13 cellular contexts compared by ENCODE assay signal in the genomic region with DNA sequence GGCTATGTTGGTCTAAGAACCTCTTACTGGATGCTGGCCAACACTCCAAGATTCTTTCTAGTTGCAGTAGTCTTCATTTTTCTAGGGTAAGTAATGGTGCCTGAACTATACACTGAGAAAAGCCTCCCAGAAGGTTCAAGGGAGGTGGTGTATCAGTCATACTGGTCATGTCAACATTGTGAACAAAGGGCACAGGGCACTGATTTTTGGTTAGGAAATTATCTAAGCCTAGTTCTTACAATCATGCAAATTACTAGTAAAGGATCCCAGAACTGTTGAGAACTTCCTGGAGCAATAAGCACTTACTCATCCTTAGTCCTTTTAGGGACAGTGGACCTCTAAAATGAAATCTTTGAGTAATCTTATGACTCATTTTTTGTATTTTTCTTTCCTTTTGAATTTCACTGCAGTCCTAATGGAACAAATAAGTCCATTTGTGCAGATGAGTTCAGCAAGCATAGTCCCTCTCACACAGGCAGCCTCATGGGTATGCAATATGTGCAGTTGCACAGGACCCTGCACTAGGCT. TPM values are rescaled to one million over a fixed set of nuclear protein-coding genes. Genes with fewer than 3 reads are reported as not detected.
A peak's percentile ranks its signal among the peaks of the same experiment; 100 is the strongest.
DNase-seq lines count a peak whose midpoint lies in the region; ATAC-seq, FAIRE-seq and TF ChIP-seq lines count a peak whose summit lies in the region.
"Had no signal": no experiment of that assay in that cellular context is flagged by ENCODE, and none has a peak within 500 bp of the region (broad histone marks: within the 10 kb centered on the region; RNA-seq: fewer than 3 reads in every experiment).

No MANE protein-coding gene starts in this region.

- POLR2A ChIA-PET in GM12878 (lab: Charles Lee) = no interaction called here
- POLR2A ChIA-PET in HepG2 (lab: Yijun Ruan, JAX) = no interaction called here

- H3K9me3 ChIP-seq in GM12878 (replicated peaks; ENCODE audit: control insufficient read depth, insufficient read depth, low read length) (peaks cover 6% of the 10 kb centered on the region; the same call in 2 of the 3 replicates), lung (ENCODE audit: control insufficient read depth in 2 of 2, insufficient read depth in 1 of 2, low read length in 1 of 2) (no peaks in the 10 kb centered on the region), HepG2 (ENCODE audit: low read length) (peaks cover 11% of the 10 kb centered on the region)

- H4K20me1 ChIP-seq in GM12878 (ENCODE audit: control insufficient read depth, insufficient read depth) (no peaks in the 10 kb centered on the region), HepG2 (ENCODE audit: insufficient read depth, low read length) (no peaks in the 10 kb centered on the region)

- no peak for TF ChIP-seq EP300 in GM12878 (IDR thresholded peaks at IDR 0.05; ENCODE audit: borderline replicate concordance in 1 of 2, control insufficient read depth in 1 of 2, low read depth in 2 of 2, low read length in 2 of 2)
- no peak for TF ChIP-seq EP300 in HepG2 (IDR thresholded peaks at IDR 0.05; ENCODE audit: low read depth in 2 of 2, low read length in 2 of 2)
- TF ChIP-seq EP300 in HepG2 (CRISPR knock-in tag; IDR thresholded peaks at IDR 0.05; ENCODE audit: borderline replicate concordance) = no peak

- H3K9ac ChIP-seq in GM12878 (ENCODE audit: control insufficient read depth, insufficient read depth, low read length) (no peak overlapping the region), HepG2 (ENCODE audit: insufficient read depth, low read depth, low read length) (no peak overlapping the region)
- H3K9ac ChIP-seq: parathyroid adenoma had no signal

- H2AFZ ChIP-seq in GM12878 (ENCODE audit: control insufficient read depth, low read depth, low read length) (no peak overlapping the region), HepG2 (ENCODE audit: low read length) (no peak overlapping the region)
- H2AFZ ChIP-seq: parathyroid adenoma had no signal

- no peak for TF ChIP-seq CTCF in GM12878 (IDR thresholded peaks at IDR 0.05 in 2 of 3, conservative IDR thresholded peaks at IDR 0.05 in 1 of 3; ENCODE audit: control insufficient read depth in 2 of 3, extremely low read depth in 1 of 3, insufficient read depth in 1 of 3, low read depth in 3 of 3, low read length in 3 of 3)
- TF ChIP-seq CTCF in lung (IDR thresholded peaks at IDR 0.05; ENCODE audit: control extremely low read depth, extremely low read depth) = no peak
- no peak for TF ChIP-seq CTCF in HepG2 (CRISPR knock-in tag; IDR thresholded peaks at IDR 0.05)

- H3K27me3 ChIP-seq in GM12878 (replicated peaks in 1 of 2; ENCODE audit: control insufficient read depth in 2 of 2, insufficient read depth in 2 of 2, low read length in 1 of 2) = no peaks in the 10 kb centered on the region
- H3K27me3 ChIP-seq in lung (ENCODE audit: control insufficient read depth, insufficient read depth) = no peaks in the 10 kb centered on the region
- no peaks in the 10 kb centered on the region for H3K27me3 ChIP-seq in HepG2 (ENCODE audit: control insufficient read depth in 1 of 2, insufficient read depth in 2 of 2, low read length in 2 of 2)

- RAD21 ChIA-PET in GM12878 (lab: Charles Lee; ENCODE audit: unreplicated experiment) = interaction anchor here (0.6 kb wide), 1 partner anchor 17 kb away, joined by 3 read pairs; no protein-coding TSS in a partner anchor

- H3K4me1 ChIP-seq in GM12878 (ENCODE audit: control insufficient read depth, insufficient read depth, low read length) (no peaks in the 10 kb centered on the region), lung (ENCODE audit: control insufficient read depth in 2 of 2, insufficient read depth in 2 of 2, low read length in 2 of 2) (no peaks in the 10 kb centered on the region), HepG2 (ENCODE audit: insufficient read depth, low read length) (no peaks in the 10 kb centered on the region)
- H3K4me1 ChIP-seq: parathyroid adenoma had no signal

- intact Hi-C loops in GM12878 (cut with micrococcal nuclease; ENCODE audit: unreplicated experiment) (no loop called here), HepG2 (cut with micrococcal nuclease; ENCODE audit: unreplicated experiment) (no loop called here)

- peak; percentile 62 for ATAC-seq in HG03565 (IDR thresholded peaks at IDR 0.05; ENCODE audit: unreplicated experiment)
- peak; percentile 24; the same call in 2 of the 3 replicates for ATAC-seq in GM12878
- ATAC-seq in lung (ENCODE audit: insufficient read depth, low FRiP score) = peak; percentile 34
- ATAC-seq in HepG2 = no peak
- ATAC-seq in HG02678 (IDR thresholded peaks at IDR 0.05; ENCODE audit: unreplicated experiment) = no peak
- ATAC-seq in HG02840 (IDR thresholded peaks at IDR 0.05; ENCODE audit: low FRiP score, unreplicated experiment) = no peak

- DNase-seq in Daoy (ENCODE audit: low read depth) (peak; percentile 34), GM12878 (ENCODE audit: low read depth, low spot score) (no peak), lung (ENCODE audit: low spot score) (no peak), HepG2 (ENCODE audit: low spot score) (no peak), NCI-H524 treated with DMSO at 0.1 percent for 48 hours (lab: John Stamatoyannopoulos, UW) (no peak)
- DNase-seq: activated B cell treated with CpG ODN at 0.5 μM for 24 hours, aorta, NCI-H1092 had no signal

- TF ChIP-seq RAD21 in GM12878 (IDR thresholded peaks at IDR 0.05; ENCODE audit: insufficient read depth, low read depth, low read length) (no peak), HepG2 (CRISPR knock-in tag; IDR thresholded peaks at IDR 0.05) (no peak)

- BruUV-seq in GM12878 (replicated peaks; lab: Mats Ljungman, UMichigan) (no TSS peak), HepG2 (replicated peaks; lab: Mats Ljungman, UMichigan) (no TSS peak)

- H3K4me2 ChIP-seq in GM12878 (ENCODE audit: control insufficient read depth, insufficient read depth) = no peak overlapping the region
- no peak overlapping the region for H3K4me2 ChIP-seq in HepG2 (ENCODE audit: low read depth, low read length)

- H3K36me3 ChIP-seq in GM12878 (ENCODE audit: control insufficient read depth in 2 of 2, insufficient read depth in 2 of 2, low read length in 1 of 2) (no peaks in the 10 kb centered on the region; a peak in 1 of 4 replicates), lung (ENCODE audit: control insufficient read depth in 2 of 2, insufficient read depth in 2 of 2, low read length in 2 of 2) (no peaks in the 10 kb centered on the region), HepG2 (replicated peaks in 1 of 2; ENCODE audit: control insufficient read depth in 1 of 2, insufficient read depth in 2 of 2, low read length in 2 of 2) (no peaks in the 10 kb centered on the region)

- SMC1A ChIA-PET in GM12878 (lab: Charles Lee; ENCODE audit: uncharacterized antibody, unreplicated experiment) = interaction anchor here (0.9 to 41.3 kb wide), 2 partner anchors 10 to 25 kb away, joined by 4 to 1218 read pairs; no protein-coding TSS in a partner anchor

- CTCF ChIA-PET in GM12878 (lab: Yijun Ruan, JAX) = interaction anchor here (1.5 kb wide), 1 partner anchor 16 kb away, joined by 3 read pairs; no protein-coding TSS in a partner anchor
- CTCF ChIA-PET in HepG2 (lab: Yijun Ruan, JAX; ENCODE audit: low intra/inter-chr PET ratio, low total read pairs) = no interaction called here

- H3K4me3 ChIP-seq in GM12878 (no peak overlapping the region), lung (no peak overlapping the region), HepG2 (replicated peaks in 1 of 3; ENCODE audit: insufficient read depth in 1 of 3, low read depth in 2 of 3, low read length in 3 of 3) (no peak overlapping the region)

- H3K27ac ChIP-seq in GM12878 (ENCODE audit: control insufficient read depth, insufficient read depth) = no peak overlapping the region
- no peak overlapping the region for H3K27ac ChIP-seq in lung (ENCODE audit: low read depth in 1 of 2, low read length in 1 of 2)
- H3K27ac ChIP-seq in HepG2 (ENCODE audit: extremely low read length, insufficient read depth, low read length) = no peak overlapping the region
- H3K27ac ChIP-seq: parathyroid adenoma had no signal

- in situ Hi-C loops in GM12878 (cut with MboI) = no loop called here
- in situ Hi-C loops in HepG2 (cut with HindIII; ENCODE audit: extremely low pct_ligation_motif_present, low pct_unique_long_range_greater_than_20kb) = no loop called here

- H3K79me2 ChIP-seq in GM12878 (ENCODE audit: control insufficient read depth, insufficient read depth, low read length) (no peaks in the 10 kb centered on the region; the same call in none of the 2 replicates), HepG2 (ENCODE audit: insufficient read depth, low read length) (no peaks in the 10 kb centered on the region)
- H3K79me2 ChIP-seq: parathyroid adenoma had no signal

- no peak for FAIRE-seq in GM12878 (lab: Jason Lieb, UNC)
- no peak for FAIRE-seq in HepG2 (lab: Jason Lieb, UNC)
- FAIRE-seq: G401.6 had no signal

- no peak for TF ChIP-seq POLR2A in GM12878 (IDR thresholded peaks at IDR 0.05; ENCODE audit: low read depth, low read length)
- no peak for TF ChIP-seq POLR2A in HepG2 (IDR thresholded peaks at IDR 0.05; ENCODE audit: insufficient read depth in 1 of 2, low read depth in 2 of 2, low read length in 2 of 2)

RNA-seq across cellular contexts. Expression of gene CDC42SE2, which starts 21.1 kb away (rescaled TPM):
- total RNA-seq in Daoy (2014; rRNA removed; shearing (Covaris generic)) = 39.6 and 47.2 TPM in 2 replicates
- 137 and 144 TPM in 2 replicates for total RNA-seq in GM12878 (2013; cell fraction: nucleolus; rRNA removed)
- total RNA-seq in GM12878 (2014; rRNA removed) (81.7 and 101 TPM in 2 replicates), GM12878 (2014; rRNA removed; fragmentation: Illumina TruSeq; extraction: Trizol) (90.7 and 91.1 TPM in 2 replicates), GM12878 (2021) (75.6 and 76.0 TPM in 2 replicates), lung (10 to 100 TPM; 30.8 to 58.9 TPM), HepG2 (2016; rRNA removed; fragmentation: Illumina TruSeq; extraction: Trizol) (25.0 and 40.7 TPM in 2 replicates)
- 54.3 TPM for polyA plus RNA-seq in GM12878 (2011; ENCODE audit: low read depth)
- polyA plus RNA-seq in GM12878 (2011; rRNA removed) (148 and 215 TPM in 2 replicates), GM12878 (2014; fragmentation: Illumina TruSeq; extraction: Trizol) (75.2 and 106 TPM in 2 replicates), GM12878 (2014; fragmentation: Nextera tagmentation; extraction: Ambion mirVana) (10 to 100 TPM; 57.0 to 78.8 TPM), GM12878 (2014; rRNA removed) (57.2 and 62.0 TPM in 2 replicates), GM12878 (2016; fragmentation: Nextera tagmentation; extraction: Ambion mirVana) (100 to 1,000 TPM; 113 to 116 TPM), lung (10 to 100 TPM; 18.1 to 25.9 TPM), HepG2 (2011; rRNA removed) (15.4 and 19.6 TPM in 2 replicates)
- 43.4 and 63.0 TPM in 2 replicates for polyA plus RNA-seq in GM12878 (2011; cell fraction: cytosol; rRNA removed)
- 39.5 and 43.8 TPM in 2 replicates for polyA plus RNA-seq in GM12878 (2011; cell fraction: nucleus; rRNA removed)
- 80.9 and 89.2 TPM in 2 replicates for polyA plus RNA-seq in GM12878 (2012)
- polyA minus RNA-seq in GM12878 (2011; rRNA and poly(A)+ RNA removed) = 107 and 140 TPM in 2 replicates
- 46.4 and 47.3 TPM in 2 replicates for polyA minus RNA-seq in GM12878 (2011; cell fraction: cytosol; rRNA and poly(A)+ RNA removed)
- 30.0 and 58.6 TPM in 2 replicates for polyA minus RNA-seq in GM12878 (2011; cell fraction: nucleus; rRNA and poly(A)+ RNA removed)
- 4.1 and 6.0 TPM in 2 replicates for total RNA-seq in HepG2 (2016; cell fraction: cytosol; rRNA removed; fragmentation: Illumina TruSeq; extraction: Trizol; ENCODE audit: low read depth)
- total RNA-seq in HepG2 (2016; cell fraction: insoluble cytoplasmic fraction; rRNA removed; fragmentation: Illumina TruSeq; extraction: Trizol) = 25.3 and 38.9 TPM in 2 replicates
- total RNA-seq in HepG2 (2016; cell fraction: membrane; rRNA removed; fragmentation: Illumina TruSeq; extraction: Trizol) = 22.1 and 22.9 TPM in 2 replicates
- 15.2 and 19.0 TPM in 2 replicates for total RNA-seq in HepG2 (2016; cell fraction: nucleus; rRNA removed; fragmentation: Illumina TruSeq; extraction: Trizol)
- polyA plus RNA-seq in HepG2 (2011; cell fraction: cytosol; rRNA removed) = 8.3 and 14.9 TPM in 2 replicates
- 4.3 and 5.7 TPM in 2 replicates for polyA plus RNA-seq in HepG2 (2011; cell fraction: nucleus; rRNA removed)
- 17.1 and 18.8 TPM in 2 replicates for polyA plus RNA-seq in HepG2 (2012)
- polyA plus RNA-seq in HepG2 (2016; cell fraction: cytosol; fragmentation: Illumina TruSeq; extraction: Trizol; ENCODE audit: low read depth) = 3.5 and 5.5 TPM in 2 replicates
- polyA plus RNA-seq in HepG2 (2016; cell fraction: insoluble cytoplasmic fraction; fragmentation: Illumina TruSeq; extraction: Trizol; ENCODE audit: low read depth) = 37.1 and 39.0 TPM in 2 replicates
- polyA plus RNA-seq in HepG2 (2016; cell fraction: membrane; fragmentation: Illumina TruSeq; extraction: Trizol; ENCODE audit: low read depth) = 14.3 and 17.7 TPM in 2 replicates
- 17.8 and 18.4 TPM in 2 replicates for polyA plus RNA-seq in HepG2 (2016; cell fraction: nucleus; fragmentation: Illumina TruSeq; extraction: Trizol; ENCODE audit: insufficient read depth, low read depth)
- polyA minus RNA-seq in HepG2 (2011; rRNA and poly(A)+ RNA removed; ENCODE audit: low replicate concordance) = 9.0 and 11.6 TPM in 2 replicates
- 15.6 and 18.7 TPM in 2 replicates for polyA minus RNA-seq in HepG2 (2011; cell fraction: cytosol; rRNA and poly(A)+ RNA removed)
- polyA minus RNA-seq in HepG2 (2011; cell fraction: nucleus; rRNA and poly(A)+ RNA removed) = 23.7 and 30.1 TPM in 2 replicates

Comparison
In these comparisons a context has a peak if more than half of its experiments do, and no peak if none do; other contexts are left out.
1. ATAC-seq: peak in HG03565 (single experiment), GM12878 (single experiment) and lung (single experiment); none in HepG2 (single experiment), HG02678 (single experiment) and HG02840 (single experiment).